1 cellular context compared by ENCODE assay signal in the genomic region with DNA sequence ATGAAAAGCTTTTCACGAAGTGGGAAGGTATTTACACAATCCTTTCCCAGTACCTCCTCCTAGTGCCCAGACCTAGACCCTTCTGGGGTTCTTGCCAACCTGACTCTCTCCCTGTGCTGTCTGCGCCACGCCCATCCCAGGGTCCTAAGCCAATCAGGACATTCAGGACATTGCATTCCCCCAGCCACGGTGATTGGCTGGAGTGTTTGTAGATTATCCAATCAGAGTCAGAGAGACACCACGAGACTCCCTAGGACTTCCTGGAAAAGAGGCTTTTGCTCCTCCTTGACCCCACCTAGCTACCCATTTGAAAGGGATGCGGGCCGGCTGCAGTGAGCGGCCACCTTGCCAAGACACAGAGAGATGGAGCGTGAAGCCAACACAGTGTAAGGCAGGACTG.
TF ChIP-seq lines count a peak whose summit lies in the region.

No MANE protein-coding gene starts in this region.

TF ChIP-seq in IMR-90, 13 proteins besides CTCF, POLR2A, EP300 and RAD21:
- TF ChIP-seq CEBPB (IDR thresholded peaks at IDR 0.05; ENCODE audit: low read depth, low read length) (no peak), RFX5 (IDR thresholded peaks at IDR 0.05; ENCODE audit: low read depth, low read length) (no peak), BHLHE40 (IDR thresholded peaks at IDR 0.05; ENCODE audit: low read depth, low read length) (no peak), SMC3 (IDR thresholded peaks at IDR 0.05; ENCODE audit: low read depth, low read length) (no peak)
- TF ChIP-seq, protein P1, sequence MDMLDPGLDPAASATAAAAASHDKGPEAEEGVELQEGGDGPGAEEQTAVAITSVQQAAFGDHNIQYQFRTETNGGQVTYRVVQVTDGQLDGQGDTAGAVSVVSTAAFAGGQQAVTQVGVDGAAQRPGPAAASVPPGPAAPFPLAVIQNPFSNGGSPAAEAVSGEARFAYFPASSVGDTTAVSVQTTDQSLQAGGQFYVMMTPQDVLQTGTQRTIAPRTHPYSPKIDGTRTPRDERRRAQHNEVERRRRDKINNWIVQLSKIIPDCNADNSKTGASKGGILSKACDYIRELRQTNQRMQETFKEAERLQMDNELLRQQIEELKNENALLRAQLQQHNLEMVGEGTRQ (IDR thresholded peaks at IDR 0.05; ENCODE audit: low read depth, low read length): no peak
